20 cellular contexts compared by ENCODE assay signal in genomic region chr3:148546959-148547358, GRCh38.
DNase-seq lines count a peak whose midpoint lies in the region; ATAC-seq and TF ChIP-seq lines count a peak whose summit lies in the region.
"Had no signal": no experiment of that assay in that cellular context is flagged by ENCODE, and none has a peak within 500 bp of the region (broad histone marks: within the 10 kb centered on the region; RNA-seq: fewer than 3 reads in every experiment).

No MANE protein-coding gene starts in this region.

- peaks cover 3% of the 10 kb centered on the region for H3K9me3 Mint-ChIP-seq in mesothelial cell of epicardium
- H3K9me3 Mint-ChIP-seq in progenitor cell of endocrine pancreas (ENCODE audit: low read depth): no peaks in the 10 kb centered on the region
- H3K9me3 Mint-ChIP-seq in activated CD4-positive, alpha-beta T cell treated with anti-CD3 and anti-CD28 coated beads for 36 hours (ENCODE audit: low read depth): peaks cover 2% of the 10 kb centered on the region

- H3K27ac ChIP-seq in SK-N-SH (ENCODE audit: low read depth in 2 of 2, low read length in 1 of 2): peak overlapping the region in 1 of 2 experiments; percentile 82; a peak in 2 of 4 replicates
- H3K27ac ChIP-seq: 22Rv1; BLaER1 treated with 17β-estradiol and CSF1 and Interleukin-3, amounts not matched to agents 10 nM and 100 nM had no signal

- WGBS in SK-N-SH (ENCODE audit: low lambda C conversion rate): 60% methylated on average over 1 of the region's 1 CpG

- peak; percentile 24 for DNase-seq in BE2C
- DNase-seq in SK-N-SH: peak; percentile 26
- no peak for DNase-seq in mesothelial cell of epicardium (ENCODE audit: low spot score in 2 of 2, unreplicated experiment in 2 of 2)
- no peak for DNase-seq in progenitor cell of endocrine pancreas (ENCODE audit: low spot score, unreplicated experiment)
- DNase-seq in iPS-NIHi7 (ENCODE audit: extremely low spot score): no peak
- no peak for DNase-seq in activated CD4-positive, alpha-beta T cell treated with anti-CD3 and anti-CD28 coated beads for 36 hours
- DNase-seq in GM13976 (ENCODE audit: low spot score): no peak
- DNase-seq: CD4-positive, alpha-beta T cell; CD8-positive, alpha-beta memory T cell; DMS 273 treated with DMSO at 0.1 percent for 48 hours; DMS79; EL; GDM1; H7; HCEC 1CT had no signal

- no peaks in the 10 kb centered on the region for H4K20me1 ChIP-seq in SK-N-SH (ENCODE audit: insufficient read depth)
- H4K20me1 ChIP-seq: BLaER1 treated with 17β-estradiol and CSF1 and Interleukin-3, amounts not matched to agents 10 nM and 100 nM had no signal

- H3K9me3 ChIP-seq in BE2C (no peaks in the 10 kb centered on the region), SK-N-SH (no peaks in the 10 kb centered on the region)
- H3K9me3 ChIP-seq: BLaER1 treated with 17β-estradiol and CSF1 and Interleukin-3, amounts not matched to agents 10 nM and 100 nM had no signal

- H3K27ac Mint-ChIP-seq in mesothelial cell of epicardium (peak overlapping the region; percentile 28), progenitor cell of endocrine pancreas (peak overlapping the region; percentile 64)
- H3K27ac Mint-ChIP-seq in activated CD4-positive, alpha-beta T cell treated with anti-CD3 and anti-CD28 coated beads for 36 hours: no peak overlapping the region
- H3K27ac Mint-ChIP-seq: B cell; CD14-positive monocyte; CD4-positive, alpha-beta T cell; CD8-positive, alpha-beta memory T cell had no signal

- TF ChIP-seq RAD21 in SK-N-SH (IDR thresholded peaks at IDR 0.05; ENCODE audit: low read length): peak; percentile 24; the same call in 1 of the 2 replicates

- no peak overlapping the region for H2AFZ ChIP-seq in SK-N-SH (ENCODE audit: low read depth)

- CTCF ChIA-PET in SK-N-SH (lab: Yijun Ruan, JAX): interaction anchor here (0.6 kb wide), 1 partner anchor 1119 kb away, joined by 3 read pairs; no protein-coding TSS in a partner anchor
- CTCF ChIA-PET in activated CD4-positive, alpha-beta T cell treated with anti-CD3 and anti-CD28 coated beads for 36 hours (lab: Charles Lee): interaction anchor here (1.0 to 1.7 kb wide), 2 partner anchors 9 to 13 kb away, joined by 3 to 4 read pairs; no protein-coding TSS in a partner anchor

- no peaks in the 10 kb centered on the region for H3K4me1 ChIP-seq in BE2C
- H3K4me1 ChIP-seq in SK-N-SH (ENCODE audit: control insufficient read depth in 1 of 2, insufficient read depth in 2 of 2, low read depth in 1 of 2, low read length in 1 of 2): no peaks in the 10 kb centered on the region; a peak in 1 of 4 replicates
- H3K4me1 ChIP-seq: BLaER1 treated with 17β-estradiol and CSF1 and Interleukin-3, amounts not matched to agents 10 nM and 100 nM had no signal

- H3K27me3 ChIP-seq in BE2C (no peaks in the 10 kb centered on the region), SK-N-SH (ENCODE audit: insufficient read depth) (no peaks in the 10 kb centered on the region)

- H3K36me3 Mint-ChIP-seq in mesothelial cell of epicardium (no peaks in the 10 kb centered on the region), progenitor cell of endocrine pancreas (ENCODE audit: insufficient read depth) (no peaks in the 10 kb centered on the region)
- H3K36me3 Mint-ChIP-seq in activated CD4-positive, alpha-beta T cell treated with anti-CD3 and anti-CD28 coated beads for 36 hours (ENCODE audit: low read depth): no peaks in the 10 kb centered on the region
- H3K36me3 Mint-ChIP-seq: CD14-positive monocyte; CD8-positive, alpha-beta memory T cell had no signal

- no peaks in the 10 kb centered on the region for H3K79me2 ChIP-seq in SK-N-SH (ENCODE audit: insufficient read depth)

- peak in 1 of 2 experiments; percentile 61; a peak in 2 of 4 replicates for TF ChIP-seq EP300 in SK-N-SH (IDR thresholded peaks at IDR 0.05; ENCODE audit: borderline replicate concordance in 1 of 2, low read depth in 1 of 2, low read length in 1 of 2)

- ATAC-seq in activated CD4-positive, alpha-beta T cell treated with anti-CD3 and anti-CD28 coated beads for 36 hours: no peak
- ATAC-seq: GM12878 had no signal

- in situ Hi-C loops in GM13976 (cut with MboI; ENCODE audit: low sequenced_read_pairs, unreplicated experiment): no loop called here

- H3K27me3 Mint-ChIP-seq in mesothelial cell of epicardium (ENCODE audit: low read depth) (no peaks in the 10 kb centered on the region), progenitor cell of endocrine pancreas (no peaks in the 10 kb centered on the region)
- H3K27me3 Mint-ChIP-seq in activated CD4-positive, alpha-beta T cell treated with anti-CD3 and anti-CD28 coated beads for 36 hours: no peaks in the 10 kb centered on the region
- H3K27me3 Mint-ChIP-seq: B cell; CD4-positive, alpha-beta T cell; CD8-positive, alpha-beta memory T cell had no signal

- H3K9ac ChIP-seq in SK-N-SH: no peak overlapping the region
- H3K9ac ChIP-seq: BLaER1 treated with 17β-estradiol and CSF1 and Interleukin-3, amounts not matched to agents 10 nM and 100 nM had no signal

- no peaks in the 10 kb centered on the region for H3K9me2 ChIP-seq in SK-N-SH

- H3K4me1 Mint-ChIP-seq in mesothelial cell of epicardium: peaks cover 9% of the 10 kb centered on the region
- peaks cover 9% of the 10 kb centered on the region for H3K4me1 Mint-ChIP-seq in progenitor cell of endocrine pancreas (ENCODE audit: low read depth)
- H3K4me1 Mint-ChIP-seq in activated CD4-positive, alpha-beta T cell treated with anti-CD3 and anti-CD28 coated beads for 36 hours: no peaks in the 10 kb centered on the region
- H3K4me1 Mint-ChIP-seq: B cell; CD14-positive monocyte; CD8-positive, alpha-beta memory T cell had no signal

- no peaks in the 10 kb centered on the region for H3F3A ChIP-seq in SK-N-SH (replicated peaks; ENCODE audit: insufficient read depth)

- H3K4me3 ChIP-seq in BE2C (ENCODE audit: low read depth, low read length): no peak overlapping the region
- no peak overlapping the region for H3K4me3 ChIP-seq in SK-N-SH (ENCODE audit: low read depth in 2 of 2, low read length in 1 of 2)
- H3K4me3 ChIP-seq: BLaER1 treated with 17β-estradiol and CSF1 and Interleukin-3, amounts not matched to agents 10 nM and 100 nM; GM12878 had no signal

- no peak overlapping the region for H3K4me2 ChIP-seq in SK-N-SH
- H3K4me2 ChIP-seq: BLaER1 treated with 17β-estradiol and CSF1 and Interleukin-3, amounts not matched to agents 10 nM and 100 nM had no signal

- POLR2A ChIA-PET in SK-N-SH (lab: Yijun Ruan, JAX): no interaction called here
- POLR2A ChIA-PET in activated CD4-positive, alpha-beta T cell treated with anti-CD3 and anti-CD28 coated beads for 36 hours (lab: Charles Lee): no interaction called here

- intact Hi-C loops in activated CD4-positive, alpha-beta T cell treated with anti-CD3 and anti-CD28 coated beads for 36 hours (cut with DNase I, micrococcal nuclease): no loop called here

- no peaks in the 10 kb centered on the region for H3K36me3 ChIP-seq in BE2C
- no peaks in the 10 kb centered on the region for H3K36me3 ChIP-seq in SK-N-SH (replicated peaks in 1 of 2; ENCODE audit: control insufficient read depth in 1 of 2, insufficient read depth in 2 of 2, low read length in 1 of 2)
- H3K36me3 ChIP-seq: BLaER1 treated with 17β-estradiol and CSF1 and Interleukin-3, amounts not matched to agents 10 nM and 100 nM had no signal

- H3K4me3 Mint-ChIP-seq in mesothelial cell of epicardium (no peak overlapping the region), progenitor cell of endocrine pancreas (ENCODE audit: low read depth) (no peak overlapping the region)
- H3K4me3 Mint-ChIP-seq in activated CD4-positive, alpha-beta T cell treated with anti-CD3 and anti-CD28 coated beads for 36 hours: no peak overlapping the region
- H3K4me3 Mint-ChIP-seq: B cell; CD14-positive monocyte; CD4-positive, alpha-beta T cell; CD8-positive, alpha-beta memory T cell had no signal

- TF ChIP-seq CTCF in BE2C (IDR thresholded peaks at IDR 0.05; ENCODE audit: low read depth, low read length) (no peak), SK-N-SH (IDR thresholded peaks at IDR 0.05) (no peak), mesothelial cell of epicardium (IDR thresholded peaks at IDR 0.05; ENCODE audit: unreplicated experiment) (no peak), progenitor cell of endocrine pancreas (IDR thresholded peaks at IDR 0.05; ENCODE audit: unreplicated experiment) (no peak), GM13976 (IDR thresholded peaks at IDR 0.05; ENCODE audit: borderline replicate concordance, control extremely low read depth, extremely low read depth, insufficient read depth, missing control alignments) (no peak)

TF ChIP-seq in SK-N-SH, 30 proteins besides CTCF, POLR2A, EP300 and RAD21:
- TF ChIP-seq CHD2 (IDR thresholded peaks at IDR 0.05; ENCODE audit: low read length, partially characterized antibody): peak; percentile 46
- TF ChIP-seq REST (IDR thresholded peaks at IDR 0.05; ENCODE audit: low read depth, low read length): no peak
- TF ChIP-seq FOXM1 (IDR thresholded peaks at IDR 0.05; ENCODE audit: low read depth): no peak
- TF ChIP-seq GATA2 (CRISPR knock-in tag; IDR thresholded peaks at IDR 0.05): peak; percentile 76
- TF ChIP-seq RFX5 (IDR thresholded peaks at IDR 0.05; ENCODE audit: low read length): no peak
- TF ChIP-seq FOXJ3 (CRISPR knock-in tag; IDR thresholded peaks at IDR 0.05): peak; percentile 72
- TF ChIP-seq RCOR1 (IDR thresholded peaks at IDR 0.05; ENCODE audit: low read length): peak; percentile 17; the same call in 1 of the 2 replicates
TF ChIP-seq in SK-N-SH: peak in this region for 4.

Comparison
In these comparisons a context has a peak if more than half of its experiments do, and no peak if none do; other contexts are left out.
1. DNase-seq: peak in BE2C (single experiment) and SK-N-SH (single experiment); none in mesothelial cell of epicardium (0 of 2), progenitor cell of endocrine pancreas (single experiment), iPS-NIHi7 (single experiment), activated CD4-positive, alpha-beta T cell treated with anti-CD3 and anti-CD28 coated beads for 36 hours (single experiment) and GM13976 (single experiment).